2 cellular contexts compared by ENCODE assay signal in the genomic region with DNA sequence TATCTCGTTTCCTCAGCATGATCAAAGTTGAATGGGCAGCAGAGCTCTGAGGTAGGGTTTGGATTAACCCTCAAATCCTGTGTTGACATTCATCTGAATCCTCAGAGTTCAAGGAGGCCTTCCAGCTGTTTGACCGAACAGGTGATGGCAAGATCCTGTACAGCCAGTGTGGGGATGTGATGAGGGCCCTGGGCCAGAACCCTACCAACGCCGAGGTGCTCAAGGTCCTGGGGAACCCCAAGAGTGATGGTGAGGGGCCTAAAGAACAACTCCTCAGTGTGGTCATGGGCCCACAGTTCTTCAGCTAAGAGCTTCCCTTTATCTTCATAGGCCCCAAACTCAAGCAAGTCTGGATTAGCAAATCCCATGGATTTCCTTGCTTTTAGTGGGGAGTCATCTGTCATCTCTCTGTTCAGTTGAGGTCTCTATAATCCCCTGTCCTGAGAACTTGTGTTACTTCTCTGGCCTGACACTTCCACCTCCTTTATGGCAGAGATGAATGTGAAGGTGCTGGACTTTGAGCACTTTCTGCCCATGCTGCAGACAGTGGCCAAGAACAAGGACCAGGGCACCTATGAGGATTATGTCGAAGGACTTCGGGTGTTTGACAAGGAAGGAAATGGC.
TF ChIP-seq lines count a peak whose summit lies in the region.

No MANE protein-coding gene starts in this region.

TF ChIP-seq in H1, 55 proteins besides CTCF, POLR2A, EP300 and RAD21:
- TF ChIP-seq CHD2 (IDR thresholded peaks at IDR 0.05; ENCODE audit: low read length), result no peak
- TF ChIP-seq EZH2 (IDR thresholded peaks at IDR 0.05; ENCODE audit: low read depth, low read length, severe bottlenecking), result no peak
- TF ChIP-seq, protein P1, sequence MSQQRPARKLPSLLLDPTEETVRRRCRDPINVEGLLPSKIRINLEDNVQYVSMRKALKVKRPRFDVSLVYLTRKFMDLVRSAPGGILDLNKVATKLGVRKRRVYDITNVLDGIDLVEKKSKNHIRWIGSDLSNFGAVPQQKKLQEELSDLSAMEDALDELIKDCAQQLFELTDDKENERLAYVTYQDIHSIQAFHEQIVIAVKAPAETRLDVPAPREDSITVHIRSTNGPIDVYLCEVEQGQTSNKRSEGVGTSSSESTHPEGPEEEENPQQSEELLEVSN (IDR thresholded peaks at IDR 0.05), result no peak
- no peak for TF ChIP-seq SP4 (IDR thresholded peaks at IDR 0.05; ENCODE audit: low read length)
- TF ChIP-seq BCL11A (IDR thresholded peaks at IDR 0.05; ENCODE audit: low read depth in 2 of 2, low read length in 2 of 2), result no peak
- no peak for TF ChIP-seq EGR1 (IDR thresholded peaks at IDR 0.05; ENCODE audit: borderline replicate concordance, low read depth, low read length)
- TF ChIP-seq TAF7 (optimal IDR thresholded peaks at IDR 0.05; ENCODE audit: borderline replicate concordance, low read depth, low read length), result no peak
- TF ChIP-seq PHF8 (conservative IDR thresholded peaks at IDR 0.05; ENCODE audit: low read depth, low read length), result no peak
- TF ChIP-seq SP2 (IDR thresholded peaks at IDR 0.05; ENCODE audit: low read length), result no peak
- no peak for TF ChIP-seq FOSL1 (IDR thresholded peaks at IDR 0.05; ENCODE audit: insufficient read depth, low read depth, low read length)
- no peak; the same call in 1 of the 2 replicates for TF ChIP-seq POLR2AphosphoS5 (IDR thresholded peaks at IDR 0.05; ENCODE audit: low read depth, low read length)
- TF ChIP-seq, protein P2, sequence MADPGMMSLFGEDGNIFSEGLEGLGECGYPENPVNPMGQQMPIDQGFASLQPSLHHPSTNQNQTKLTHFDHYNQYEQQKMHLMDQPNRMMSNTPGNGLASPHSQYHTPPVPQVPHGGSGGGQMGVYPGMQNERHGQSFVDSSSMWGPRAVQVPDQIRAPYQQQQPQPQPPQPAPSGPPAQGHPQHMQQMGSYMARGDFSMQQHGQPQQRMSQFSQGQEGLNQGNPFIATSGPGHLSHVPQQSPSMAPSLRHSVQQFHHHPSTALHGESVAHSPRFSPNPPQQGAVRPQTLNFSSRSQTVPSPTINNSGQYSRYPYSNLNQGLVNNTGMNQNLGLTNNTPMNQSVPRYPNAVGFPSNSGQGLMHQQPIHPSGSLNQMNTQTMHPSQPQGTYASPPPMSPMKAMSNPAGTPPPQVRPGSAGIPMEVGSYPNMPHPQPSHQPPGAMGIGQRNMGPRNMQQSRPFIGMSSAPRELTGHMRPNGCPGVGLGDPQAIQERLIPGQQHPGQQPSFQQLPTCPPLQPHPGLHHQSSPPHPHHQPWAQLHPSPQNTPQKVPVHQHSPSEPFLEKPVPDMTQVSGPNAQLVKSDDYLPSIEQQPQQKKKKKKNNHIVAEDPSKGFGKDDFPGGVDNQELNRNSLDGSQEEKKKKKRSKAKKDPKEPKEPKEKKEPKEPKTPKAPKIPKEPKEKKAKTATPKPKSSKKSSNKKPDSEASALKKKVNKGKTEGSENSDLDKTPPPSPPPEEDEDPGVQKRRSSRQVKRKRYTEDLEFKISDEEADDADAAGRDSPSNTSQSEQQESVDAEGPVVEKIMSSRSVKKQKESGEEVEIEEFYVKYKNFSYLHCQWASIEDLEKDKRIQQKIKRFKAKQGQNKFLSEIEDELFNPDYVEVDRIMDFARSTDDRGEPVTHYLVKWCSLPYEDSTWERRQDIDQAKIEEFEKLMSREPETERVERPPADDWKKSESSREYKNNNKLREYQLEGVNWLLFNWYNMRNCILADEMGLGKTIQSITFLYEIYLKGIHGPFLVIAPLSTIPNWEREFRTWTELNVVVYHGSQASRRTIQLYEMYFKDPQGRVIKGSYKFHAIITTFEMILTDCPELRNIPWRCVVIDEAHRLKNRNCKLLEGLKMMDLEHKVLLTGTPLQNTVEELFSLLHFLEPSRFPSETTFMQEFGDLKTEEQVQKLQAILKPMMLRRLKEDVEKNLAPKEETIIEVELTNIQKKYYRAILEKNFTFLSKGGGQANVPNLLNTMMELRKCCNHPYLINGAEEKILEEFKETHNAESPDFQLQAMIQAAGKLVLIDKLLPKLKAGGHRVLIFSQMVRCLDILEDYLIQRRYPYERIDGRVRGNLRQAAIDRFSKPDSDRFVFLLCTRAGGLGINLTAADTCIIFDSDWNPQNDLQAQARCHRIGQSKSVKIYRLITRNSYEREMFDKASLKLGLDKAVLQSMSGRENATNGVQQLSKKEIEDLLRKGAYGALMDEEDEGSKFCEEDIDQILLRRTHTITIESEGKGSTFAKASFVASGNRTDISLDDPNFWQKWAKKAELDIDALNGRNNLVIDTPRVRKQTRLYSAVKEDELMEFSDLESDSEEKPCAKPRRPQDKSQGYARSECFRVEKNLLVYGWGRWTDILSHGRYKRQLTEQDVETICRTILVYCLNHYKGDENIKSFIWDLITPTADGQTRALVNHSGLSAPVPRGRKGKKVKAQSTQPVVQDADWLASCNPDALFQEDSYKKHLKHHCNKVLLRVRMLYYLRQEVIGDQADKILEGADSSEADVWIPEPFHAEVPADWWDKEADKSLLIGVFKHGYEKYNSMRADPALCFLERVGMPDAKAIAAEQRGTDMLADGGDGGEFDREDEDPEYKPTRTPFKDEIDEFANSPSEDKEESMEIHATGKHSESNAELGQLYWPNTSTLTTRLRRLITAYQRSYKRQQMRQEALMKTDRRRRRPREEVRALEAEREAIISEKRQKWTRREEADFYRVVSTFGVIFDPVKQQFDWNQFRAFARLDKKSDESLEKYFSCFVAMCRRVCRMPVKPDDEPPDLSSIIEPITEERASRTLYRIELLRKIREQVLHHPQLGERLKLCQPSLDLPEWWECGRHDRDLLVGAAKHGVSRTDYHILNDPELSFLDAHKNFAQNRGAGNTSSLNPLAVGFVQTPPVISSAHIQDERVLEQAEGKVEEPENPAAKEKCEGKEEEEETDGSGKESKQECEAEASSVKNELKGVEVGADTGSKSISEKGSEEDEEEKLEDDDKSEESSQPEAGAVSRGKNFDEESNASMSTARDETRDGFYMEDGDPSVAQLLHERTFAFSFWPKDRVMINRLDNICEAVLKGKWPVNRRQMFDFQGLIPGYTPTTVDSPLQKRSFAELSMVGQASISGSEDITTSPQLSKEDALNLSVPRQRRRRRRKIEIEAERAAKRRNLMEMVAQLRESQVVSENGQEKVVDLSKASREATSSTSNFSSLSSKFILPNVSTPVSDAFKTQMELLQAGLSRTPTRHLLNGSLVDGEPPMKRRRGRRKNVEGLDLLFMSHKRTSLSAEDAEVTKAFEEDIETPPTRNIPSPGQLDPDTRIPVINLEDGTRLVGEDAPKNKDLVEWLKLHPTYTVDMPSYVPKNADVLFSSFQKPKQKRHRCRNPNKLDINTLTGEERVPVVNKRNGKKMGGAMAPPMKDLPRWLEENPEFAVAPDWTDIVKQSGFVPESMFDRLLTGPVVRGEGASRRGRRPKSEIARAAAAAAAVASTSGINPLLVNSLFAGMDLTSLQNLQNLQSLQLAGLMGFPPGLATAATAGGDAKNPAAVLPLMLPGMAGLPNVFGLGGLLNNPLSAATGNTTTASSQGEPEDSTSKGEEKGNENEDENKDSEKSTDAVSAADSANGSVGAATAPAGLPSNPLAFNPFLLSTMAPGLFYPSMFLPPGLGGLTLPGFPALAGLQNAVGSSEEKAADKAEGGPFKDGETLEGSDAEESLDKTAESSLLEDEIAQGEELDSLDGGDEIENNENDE (IDR thresholded peaks at IDR 0.05; ENCODE audit: insufficient replicate concordance, low read length), result no peak
- no peak for TF ChIP-seq CTBP2 (IDR thresholded peaks at IDR 0.05; ENCODE audit: borderline replicate concordance, insufficient read depth, insufficient read length, low read length)
- TF ChIP-seq CBX8 (IDR thresholded peaks at IDR 0.05; ENCODE audit: borderline replicate concordance, low read depth, low read length), result no peak
- no peak for TF ChIP-seq TEAD4 (IDR thresholded peaks at IDR 0.05; ENCODE audit: low read depth, low read length)
TF ChIP-seq in H1: peak in this region for 0.

TF ChIP-seq in HEK293T, 16 proteins besides CTCF, POLR2A, EP300 and RAD21:
- TF ChIP-seq L3MBTL2 (conservative IDR thresholded peaks at IDR 0.05) (no peak), ARNT (IDR thresholded peaks at IDR 0.05) (no peak), SUZ12 (IDR thresholded peaks at IDR 0.05) (no peak), BHLHE40 (IDR thresholded peaks at IDR 0.05; ENCODE audit: borderline replicate concordance) (no peak), FOXA1 (IDR thresholded peaks at IDR 0.05) (no peak), ZNF384 (IDR thresholded peaks at IDR 0.05) (no peak), TARDBP (IDR thresholded peaks at IDR 0.05) (no peak), FOXM1 (IDR thresholded peaks at IDR 0.05; ENCODE audit: borderline replicate concordance) (no peak), NFRKB (IDR thresholded peaks at IDR 0.05) (no peak)
- TF ChIP-seq, protein P3, sequence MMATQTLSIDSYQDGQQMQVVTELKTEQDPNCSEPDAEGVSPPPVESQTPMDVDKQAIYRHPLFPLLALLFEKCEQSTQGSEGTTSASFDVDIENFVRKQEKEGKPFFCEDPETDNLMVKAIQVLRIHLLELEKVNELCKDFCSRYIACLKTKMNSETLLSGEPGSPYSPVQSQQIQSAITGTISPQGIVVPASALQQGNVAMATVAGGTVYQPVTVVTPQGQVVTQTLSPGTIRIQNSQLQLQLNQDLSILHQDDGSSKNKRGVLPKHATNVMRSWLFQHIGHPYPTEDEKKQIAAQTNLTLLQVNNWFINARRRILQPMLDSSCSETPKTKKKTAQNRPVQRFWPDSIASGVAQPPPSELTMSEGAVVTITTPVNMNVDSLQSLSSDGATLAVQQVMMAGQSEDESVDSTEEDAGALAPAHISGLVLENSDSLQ (IDR thresholded peaks at IDR 0.05), result no peak
